28 cellular contexts compared by ENCODE assay signal in genomic region chr12:76247026-76247688, GRCh38.
DNase-seq lines count a peak whose midpoint lies in the region; ATAC-seq and TF ChIP-seq lines count a peak whose summit lies in the region.
"Had no signal": no experiment of that assay in that cellular context is flagged by ENCODE, and none has a peak within 500 bp of the region (broad histone marks: within the 10 kb centered on the region; RNA-seq: fewer than 3 reads in every experiment).

No MANE protein-coding gene starts in this region.

- H3K79me2 ChIP-seq in SK-N-SH (ENCODE audit: insufficient read depth), result no peaks in the 10 kb centered on the region

- H3K4me1 ChIP-seq in SK-N-SH (ENCODE audit: control insufficient read depth in 1 of 2, insufficient read depth in 2 of 2, low read depth in 1 of 2, low read length in 1 of 2) (peaks cover 0 to 13% of the 10 kb centered on the region in 2 experiments; a peak in 3 of 4 replicates), subcutaneous abdominal adipose tissue (ENCODE audit: control insufficient read depth in 5 of 5, insufficient read depth in 5 of 5, low read length in 5 of 5) (peaks cover 0 to 42% (median 17%) of the 10 kb centered on the region in 5 donors)
- H3K4me1 ChIP-seq: ascending aorta, sigmoid colon, testis had no signal

- peaks cover 21% of the 10 kb centered on the region for H3K27me3 Mint-ChIP-seq in activated naive CD8-positive, alpha-beta T cell treated with anti-CD3 and anti-CD28 coated beads for 36 hours
- H3K27me3 Mint-ChIP-seq: activated T-helper 17 cell treated with anti-CD3 and anti-CD28 coated beads, Interleukin-2, amount 50 U/mL, for 72 hours had no signal

- no peaks in the 10 kb centered on the region for H3K36me3 Mint-ChIP-seq in activated naive CD8-positive, alpha-beta T cell treated with anti-CD3 and anti-CD28 coated beads for 36 hours
- H3K36me3 Mint-ChIP-seq: activated CD4-positive, alpha-beta memory T cell treated with anti-CD3 and anti-CD28 coated beads for 36 hours; activated naive CD4-positive, alpha-beta T cell treated with anti-CD3 and anti-CD28 coated beads, Interleukin-2, amount 50 U/mL, for 24 hours; CD4-positive, alpha-beta memory T cell had no signal

- TF ChIP-seq CTCF in SK-N-SH (IDR thresholded peaks at IDR 0.05), result no peak

- H3K36me3 ChIP-seq in SK-N-SH (replicated peaks in 1 of 2; ENCODE audit: control insufficient read depth in 1 of 2, insufficient read depth in 2 of 2, low read length in 1 of 2), result no peaks in the 10 kb centered on the region
- no peaks in the 10 kb centered on the region for H3K36me3 ChIP-seq in subcutaneous abdominal adipose tissue (ENCODE audit: control insufficient read depth in 5 of 5, insufficient read depth in 5 of 5, low read length in 5 of 5)
- H3K36me3 ChIP-seq: ascending aorta, sigmoid colon had no signal

- POLR2A ChIA-PET in SK-N-SH (lab: Yijun Ruan, JAX), result no interaction called here

- CTCF ChIA-PET in SK-N-SH (lab: Yijun Ruan, JAX), result no interaction called here

- no peaks in the 10 kb centered on the region for H3K9me3 Mint-ChIP-seq in activated naive CD8-positive, alpha-beta T cell treated with anti-CD3 and anti-CD28 coated beads for 36 hours
- H3K9me3 Mint-ChIP-seq: activated CD4-positive, alpha-beta memory T cell treated with anti-CD3 and anti-CD28 coated beads for 36 hours; activated naive CD4-positive, alpha-beta T cell treated with anti-CD3 and anti-CD28 coated beads, Interleukin-2, amount 50 U/mL, for 24 hours; activated T-helper 17 cell treated with anti-CD3 and anti-CD28 coated beads, Interleukin-2, amount 50 U/mL, for 72 hours; CD4-positive, alpha-beta memory T cell; T-helper 1 cell treated with Interleukin-12 subunit alpha and Interleukin-12 subunit beta and Interleukin-4 antibody, amounts not matched to agents 30 μg/mL and 1 μg/mL, for 36 hours had no signal

- no peak overlapping the region for H3K4me3 ChIP-seq in SK-N-SH (ENCODE audit: low read depth in 2 of 2, low read length in 1 of 2)
- H3K4me3 ChIP-seq in subcutaneous abdominal adipose tissue (ENCODE audit: low read depth in 1 of 5, low read length in 5 of 5), result no peak overlapping the region
- H3K4me3 ChIP-seq: ascending aorta, sigmoid colon, testis had no signal

- no peak for TF ChIP-seq RAD21 in SK-N-SH (IDR thresholded peaks at IDR 0.05; ENCODE audit: low read length)

- no peaks in the 10 kb centered on the region for H3K4me1 Mint-ChIP-seq in activated naive CD8-positive, alpha-beta T cell treated with anti-CD3 and anti-CD28 coated beads for 36 hours
- H3K4me1 Mint-ChIP-seq: activated naive CD4-positive, alpha-beta T cell treated with anti-CD3 and anti-CD28 coated beads, Interleukin-2, amount 50 U/mL, for 24 hours; activated T-helper 17 cell treated with anti-CD3 and anti-CD28 coated beads, Interleukin-2, amount 50 U/mL, for 72 hours; CD4-positive, alpha-beta memory T cell had no signal

- DNase-seq in SK-N-SH (no peak), fibroblast of gingiva (ENCODE audit: low read depth) (peak; percentile 32), iris pigment epithelial cell (ENCODE audit: low read depth) (peak; percentile 62), NCI-H2029 (lab: John Stamatoyannopoulos, UW) (no peak)
- no peak for DNase-seq in activated CD8-positive, alpha-beta memory T cell treated with anti-CD3 and anti-CD28 coated beads, Interleukin-2, amount 50 U/mL, for 4 hours
- DNase-seq in activated naive CD8-positive, alpha-beta T cell treated with anti-CD3 and anti-CD28 coated beads for 36 hours, result no peak
- DNase-seq: activated CD4-positive, alpha-beta memory T cell treated with anti-CD3 and anti-CD28 coated beads for 36 hours; activated CD8-positive, alpha-beta memory T cell treated with anti-CD3 and anti-CD28 coated beads, Interleukin-2, amount 50 U/mL, for 48 hours; CD4-positive, alpha-beta memory T cell; central memory CD4-positive, alpha-beta T cell; dermis blood vessel endothelial cell; GOT3; kidney glomerular epithelial cell; NCI-H1092; NCI-H187 treated with DMSO at 0.1 percent for 48 hours; NCI-H345; NCI-H748 treated with DMSO at 0.1 percent for 48 hours; posterior cingulate gyrus; sigmoid colon; stimulated activated naive CD4-positive, alpha-beta T cell; testis had no signal

- no peak overlapping the region for H3K4me3 Mint-ChIP-seq in activated naive CD8-positive, alpha-beta T cell treated with anti-CD3 and anti-CD28 coated beads for 36 hours
- H3K4me3 Mint-ChIP-seq: activated CD4-positive, alpha-beta memory T cell treated with anti-CD3 and anti-CD28 coated beads for 36 hours; activated naive CD4-positive, alpha-beta T cell treated with anti-CD3 and anti-CD28 coated beads, Interleukin-2, amount 50 U/mL, for 24 hours; activated T-helper 17 cell treated with anti-CD3 and anti-CD28 coated beads, Interleukin-2, amount 50 U/mL, for 72 hours; CD4-positive, alpha-beta memory T cell; T-helper 1 cell treated with Interleukin-12 subunit alpha and Interleukin-12 subunit beta and Interleukin-4 antibody, amounts not matched to agents 30 μg/mL and 1 μg/mL, for 36 hours had no signal

- no peaks in the 10 kb centered on the region for H4K20me1 ChIP-seq in SK-N-SH (ENCODE audit: insufficient read depth)

- H3F3A ChIP-seq in SK-N-SH (replicated peaks; ENCODE audit: insufficient read depth), result peaks cover 10% of the 10 kb centered on the region

- H3K4me2 ChIP-seq in SK-N-SH, result no peak overlapping the region

- ATAC-seq in SK-N-SH treated with all-trans-retinoic acid at 6 μM for 48 hours, result no peak
- ATAC-seq: activated CD4-positive, CD25-positive, alpha-beta regulatory T cell treated with anti-CD3 and anti-CD28 coated beads, Interleukin-2, amount 50 U/mL, for 24 hours; activated T-helper 17 cell treated with anti-CD3 and anti-CD28 coated beads, Interleukin-2, amount 50 U/mL, for 72 hours had no signal

- H3K27me3 ChIP-seq in SK-N-SH (ENCODE audit: insufficient read depth) (no peaks in the 10 kb centered on the region), subcutaneous abdominal adipose tissue (ENCODE audit: control insufficient read depth in 5 of 5, insufficient read depth in 4 of 5, low read length in 5 of 5) (no peaks in the 10 kb centered on the region)
- H3K27me3 ChIP-seq: ascending aorta, sigmoid colon, testis had no signal

- H3K9ac ChIP-seq in SK-N-SH (no peak overlapping the region), subcutaneous abdominal adipose tissue (ENCODE audit: low read length in 5 of 5) (no peak overlapping the region)

- WGBS in SK-N-SH (ENCODE audit: low lambda C conversion rate), result 80% methylated on average over 4 of the region's 4 CpGs

- no peak overlapping the region for H3K27ac ChIP-seq in SK-N-SH (ENCODE audit: low read depth in 2 of 2, low read length in 1 of 2)
- peak overlapping the region; percentile 26 for H3K27ac ChIP-seq in subcutaneous abdominal adipose tissue (ENCODE audit: low read depth, low read length)
- H3K27ac ChIP-seq: ascending aorta, sigmoid colon, testis had no signal

- 0 out of 2 replicates have a peak overlapping the region, but pooled peaks have one; percentile 11 for H2AFZ ChIP-seq in SK-N-SH (ENCODE audit: low read depth)

- no peaks in the 10 kb centered on the region for H3K9me2 ChIP-seq in SK-N-SH

- TF ChIP-seq EP300 in SK-N-SH (IDR thresholded peaks at IDR 0.05; ENCODE audit: borderline replicate concordance in 1 of 2, low read depth in 1 of 2, low read length in 1 of 2), result no peak

- H3K27ac Mint-ChIP-seq in activated naive CD8-positive, alpha-beta T cell treated with anti-CD3 and anti-CD28 coated beads for 36 hours, result no peak overlapping the region
- H3K27ac Mint-ChIP-seq: activated CD4-positive, alpha-beta memory T cell treated with anti-CD3 and anti-CD28 coated beads for 36 hours; activated naive CD4-positive, alpha-beta T cell treated with anti-CD3 and anti-CD28 coated beads, Interleukin-2, amount 50 U/mL, for 24 hours; activated T-helper 17 cell treated with anti-CD3 and anti-CD28 coated beads, Interleukin-2, amount 50 U/mL, for 72 hours; CD4-positive, alpha-beta memory T cell; T-helper 1 cell treated with Interleukin-12 subunit alpha and Interleukin-12 subunit beta and Interleukin-4 antibody, amounts not matched to agents 30 μg/mL and 1 μg/mL, for 36 hours had no signal

- no peaks in the 10 kb centered on the region for H3K9me3 ChIP-seq in SK-N-SH
- no peaks in the 10 kb centered on the region for H3K9me3 ChIP-seq in subcutaneous abdominal adipose tissue (ENCODE audit: control insufficient read depth in 5 of 5, low read length in 5 of 5)
- H3K9me3 ChIP-seq: ascending aorta, sigmoid colon, testis had no signal

TF ChIP-seq in SK-N-SH, 30 proteins besides CTCF, POLR2A, EP300 and RAD21 (continues in another document):
- TF ChIP-seq POLR2AphosphoS5 (IDR thresholded peaks at IDR 0.05; ENCODE audit: low read depth, low read length) (no peak), RCOR1 (IDR thresholded peaks at IDR 0.05; ENCODE audit: low read length) (no peak), ELF1 (IDR thresholded peaks at IDR 0.05) (no peak), USF1 (IDR thresholded peaks at IDR 0.05; ENCODE audit: borderline replicate concordance, low read depth) (no peak), TEAD4 (IDR thresholded peaks at IDR 0.05; ENCODE audit: borderline replicate concordance, insufficient read depth) (no peak), SIN3A (IDR thresholded peaks at IDR 0.05; ENCODE audit: borderline replicate concordance, low read depth, low read length) (no peak), FOXM1 (IDR thresholded peaks at IDR 0.05; ENCODE audit: low read depth) (no peak)

TF ChIP-seq in SK-N-SH treated with all-trans-retinoic acid at 6 μM for 48 hours, 23 proteins besides CTCF, POLR2A, EP300 and RAD21 (continues in another document):
- no peak for TF ChIP-seq POU6F1 (CRISPR knock-in tag; IDR thresholded peaks at IDR 0.05; ENCODE audit: borderline replicate concordance, low read depth)

Comparison
In these comparisons a context has a peak if more than half of its experiments do, and no peak if none do; other contexts are left out.
1. DNase-seq: peak in fibroblast of gingiva (single experiment) and iris pigment epithelial cell (single experiment); none in SK-N-SH (single experiment), NCI-H2029 (single experiment), activated CD8-positive, alpha-beta memory T cell treated with anti-CD3 and anti-CD28 coated beads, Interleukin-2, amount 50 U/mL, for 4 hours (single experiment) and activated naive CD8-positive, alpha-beta T cell treated with anti-CD3 and anti-CD28 coated beads for 36 hours (single experiment).